27 cellular contexts compared by ENCODE assay signal in the genomic region with DNA sequence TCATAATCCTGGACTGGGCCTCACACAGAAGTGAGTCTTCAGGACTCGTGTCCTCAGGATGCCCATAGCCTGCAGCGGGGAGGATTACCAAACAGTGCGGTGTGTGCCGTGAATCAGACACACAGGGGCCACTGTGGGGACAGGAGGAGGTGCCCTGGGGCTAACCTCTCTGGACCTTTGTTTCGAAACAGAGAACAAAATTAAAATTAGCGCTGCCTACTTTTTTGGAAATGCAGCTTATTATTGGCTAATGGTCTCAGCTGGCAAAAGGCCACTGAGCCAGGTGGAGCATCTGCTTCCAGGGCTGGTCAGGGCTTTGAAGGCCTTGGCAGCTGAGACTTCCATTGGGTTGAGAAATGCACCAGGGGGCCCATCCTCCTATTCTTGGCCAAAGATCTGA.
A peak's percentile ranks its signal among the peaks of the same experiment; 100 is the strongest.
DNase-seq lines count a peak whose midpoint lies in the region; ATAC-seq, FAIRE-seq and TF ChIP-seq lines count a peak whose summit lies in the region.
"Had no signal": no experiment of that assay in that cellular context is flagged by ENCODE, and none has a peak within 500 bp of the region (broad histone marks: within the 10 kb centered on the region; RNA-seq: fewer than 3 reads in every experiment).

No MANE protein-coding gene starts in this region.

- H3K27me3 ChIP-seq in H1 (replicated peaks in 1 of 4; ENCODE audit: control insufficient read depth in 3 of 4, extremely low read depth in 1 of 4, insufficient read depth in 3 of 4, low read length in 3 of 4) (no peaks in the 10 kb centered on the region), spleen (replicated peaks in 1 of 7) (no peaks in the 10 kb centered on the region), heart left ventricle (no peaks in the 10 kb centered on the region)
- no peaks in the 10 kb centered on the region for H3K27me3 ChIP-seq in effector memory CD4-positive, alpha-beta T cell (replicated peaks; ENCODE audit: control insufficient read depth, insufficient read depth, low read length, poor library complexity, severe bottlenecking)
- H3K27me3 ChIP-seq: SJCRH30 had no signal

- H2BK120ac ChIP-seq in H1 (replicated peaks; ENCODE audit: low read depth, low read length): no peak overlapping the region

- no peak overlapping the region for H3K27ac Mint-ChIP-seq in activated CD8-positive, alpha-beta T cell treated with anti-CD3 and anti-CD28 coated beads, Interleukin-2, amount 10 ng/mL, durations not matched to agents 7 days and 5 days
- no peak overlapping the region for H3K27ac Mint-ChIP-seq in activated CD8-positive, alpha-beta T cell treated with anti-CD3 and anti-CD28 coated beads for 36 hours
- H3K27ac Mint-ChIP-seq: CD4-positive, alpha-beta memory T cell had no signal

- no peak for TF ChIP-seq CTCF in activated CD8-positive, alpha-beta T cell treated with anti-CD3 and anti-CD28 coated beads for 36 hours (IDR thresholded peaks at IDR 0.05)
- TF ChIP-seq CTCF in H1 (IDR thresholded peaks at IDR 0.05; ENCODE audit: control extremely low read depth in 1 of 3, insufficient read depth in 1 of 3, low read depth in 1 of 3, low read length in 3 of 3) (no peak), spleen (IDR thresholded peaks at IDR 0.05 in 8 of 11, conservative IDR thresholded peaks at IDR 0.05 in 3 of 11) (no peak), heart left ventricle (IDR thresholded peaks at IDR 0.05) (no peak)

- POLR2A ChIA-PET in activated CD8-positive, alpha-beta T cell treated with anti-CD3 and anti-CD28 coated beads, Interleukin-2, amount 10 ng/mL, durations not matched to agents 7 days and 5 days (lab: Charles Lee): no interaction called here
- POLR2A ChIA-PET in activated CD8-positive, alpha-beta T cell treated with anti-CD3 and anti-CD28 coated beads for 36 hours (lab: Charles Lee): no interaction called here
- POLR2A ChIA-PET in H1 (lab: Charles Lee; ENCODE audit: partially characterized antibody): no interaction called here

- no peak overlapping the region for H3K4ac ChIP-seq in H1 (replicated peaks; ENCODE audit: insufficient read length, low read depth, low read length)

- H3K4me2 ChIP-seq in H1 (ENCODE audit: insufficient read depth in 1 of 2, low read depth in 2 of 2, low read length in 2 of 2): no peak overlapping the region

- no peak overlapping the region for H2AK5ac ChIP-seq in H1 (ENCODE audit: low read depth, low read length)

- H3K4me3 ChIP-seq in H1 (ENCODE audit: extremely low read depth in 1 of 4, insufficient read depth in 2 of 4, low read depth in 3 of 4, low read length in 4 of 4): no peak overlapping the region
- no peak overlapping the region for H3K4me3 ChIP-seq in spleen
- no peak overlapping the region for H3K4me3 ChIP-seq in heart left ventricle
- H3K4me3 ChIP-seq in effector memory CD4-positive, alpha-beta T cell (ENCODE audit: insufficient read depth, low read depth, low read length, poor library complexity, severe bottlenecking): no peak overlapping the region
- H3K4me3 ChIP-seq: SJCRH30 had no signal

- H4K91ac ChIP-seq in H1 (replicated peaks; ENCODE audit: insufficient read length, low read length): no peak overlapping the region

- no peaks in the 10 kb centered on the region for H3K36me3 Mint-ChIP-seq in activated CD8-positive, alpha-beta T cell treated with anti-CD3 and anti-CD28 coated beads, Interleukin-2, amount 10 ng/mL, durations not matched to agents 7 days and 5 days (ENCODE audit: low read depth)
- H3K36me3 Mint-ChIP-seq in activated CD8-positive, alpha-beta T cell treated with anti-CD3 and anti-CD28 coated beads for 36 hours (ENCODE audit: low read depth): no peaks in the 10 kb centered on the region
- H3K36me3 Mint-ChIP-seq: CD4-positive, alpha-beta memory T cell had no signal

- H2BK20ac ChIP-seq in H1 (ENCODE audit: low read length): no peak overlapping the region

- H4K5ac ChIP-seq in H1 (ENCODE audit: insufficient read length, low read depth, low read length): no peak overlapping the region

- H4K8ac ChIP-seq in H1 (ENCODE audit: extremely low read depth, insufficient read depth, low read length): peak overlapping the region; percentile 76; the same call in 1 of the 2 replicates

- no peak overlapping the region for H3K27ac ChIP-seq in H1 (ENCODE audit: low read depth, low read length)
- H3K27ac ChIP-seq in spleen: no peak overlapping the region
- no peak overlapping the region for H3K27ac ChIP-seq in heart left ventricle
- H3K27ac ChIP-seq in effector memory CD4-positive, alpha-beta T cell (ENCODE audit: insufficient read depth, low read length, poor library complexity, severe bottlenecking): no peak overlapping the region
- H3K27ac ChIP-seq: SJCRH30 had no signal

- DNase-seq in activated CD8-positive, alpha-beta T cell treated with anti-CD3 and anti-CD28 coated beads, Interleukin-2, amount 10 ng/mL, durations not matched to agents 7 days and 5 days: peak; percentile 1
- DNase-seq in activated CD8-positive, alpha-beta T cell treated with anti-CD3 and anti-CD28 coated beads for 36 hours: no peak
- peak; percentile 95 for DNase-seq in SKM-1 treated with dmso at 0.1 percent for 144 hours (lab: John Stamatoyannopoulos, UW; ENCODE audit: unreplicated experiment)
- DNase-seq in H1 (ENCODE audit: low read depth in 1 of 2, low spot score in 2 of 2): no peak
- DNase-seq in spleen: peak; percentile 37
- DNase-seq in heart left ventricle: no peak
- no peak for DNase-seq in effector memory CD4-positive, alpha-beta T cell
- DNase-seq: CD4-positive, alpha-beta memory T cell; COR-L47; DMS79; EL; GF-D8; MV-4-11; NCI-H1105; NCI-H1436 treated with DMSO at 0.1 percent for 48 hours; NCI-H187 treated with DMSO at 0.1 percent for 48 hours; NCI-H2171 treated with DMSO at 0.1 percent for 48 hours; NCI-H345; NCI-H510A treated with DMSO at 0.1 percent for 48 hours; SJCRH30 had no signal

- H3K23me2 ChIP-seq in H1 (ENCODE audit: low read depth, low read length): no peaks in the 10 kb centered on the region

- no peak overlapping the region for H2BK5ac ChIP-seq in H1 (ENCODE audit: low read depth, low read length)

- no peak overlapping the region for H2AFZ ChIP-seq in H1 (ENCODE audit: low read length)

- H2BK15ac ChIP-seq in H1 (ENCODE audit: low read length): no peak overlapping the region

- no peak for ATAC-seq in activated CD8-positive, alpha-beta T cell treated with anti-CD3 and anti-CD28 coated beads, Interleukin-2, amount 10 ng/mL, durations not matched to agents 7 days and 5 days
- ATAC-seq in activated CD8-positive, alpha-beta T cell treated with anti-CD3 and anti-CD28 coated beads for 36 hours: no peak
- ATAC-seq in GM18505 (IDR thresholded peaks at IDR 0.05; ENCODE audit: unreplicated experiment) (no peak), heart left ventricle (no peak)
- ATAC-seq: HepG2, SK-N-SH treated with all-trans-retinoic acid at 6 μM for 48 hours had no signal

- H3K4me1 ChIP-seq in H1 (replicated peaks in 1 of 4; ENCODE audit: control insufficient read depth in 3 of 4, insufficient read depth in 4 of 4, low read length in 3 of 4) (no peaks in the 10 kb centered on the region), spleen (no peaks in the 10 kb centered on the region), heart left ventricle (no peaks in the 10 kb centered on the region)
- H3K4me1 ChIP-seq in effector memory CD4-positive, alpha-beta T cell (ENCODE audit: control insufficient read depth, insufficient read depth, low read length, poor library complexity, severe bottlenecking): no peaks in the 10 kb centered on the region
- H3K4me1 ChIP-seq: SJCRH30 had no signal

- no peak overlapping the region for H2BK12ac ChIP-seq in H1 (ENCODE audit: low read depth, low read length)

- no peak overlapping the region for H3K56ac ChIP-seq in H1 (replicated peaks; ENCODE audit: insufficient read length, low read depth, low read length)

- no peaks in the 10 kb centered on the region for H4K20me1 ChIP-seq in H1 (replicated peaks in 1 of 2; ENCODE audit: control insufficient read depth in 1 of 2, insufficient read depth in 2 of 2, low read length in 2 of 2)

- intact Hi-C loops in activated CD8-positive, alpha-beta T cell treated with anti-CD3 and anti-CD28 coated beads for 36 hours (cut with micrococcal nuclease): no loop called here
- intact Hi-C loops in spleen (cut with DNase I; ENCODE audit: low total_unique reads): no loop called here
- intact Hi-C loops in heart left ventricle (cut with DNase I): no loop called here

- H3K9ac ChIP-seq in H1 (replicated peaks in 1 of 4; ENCODE audit: extremely low read depth in 1 of 4, low read depth in 3 of 4, low read length in 3 of 4): no peak overlapping the region

- H3K36me3 ChIP-seq in H1 (ENCODE audit: control insufficient read depth in 2 of 4, insufficient read depth in 4 of 4, low read length in 3 of 4) (no peaks in the 10 kb centered on the region), spleen (no peaks in the 10 kb centered on the region), heart left ventricle (no peaks in the 10 kb centered on the region)
- H3K36me3 ChIP-seq in effector memory CD4-positive, alpha-beta T cell (ENCODE audit: control insufficient read depth, insufficient read depth, low read length): no peaks in the 10 kb centered on the region
- H3K36me3 ChIP-seq: SJCRH30 had no signal

- no peaks in the 10 kb centered on the region for H3K4me1 Mint-ChIP-seq in activated CD8-positive, alpha-beta T cell treated with anti-CD3 and anti-CD28 coated beads, Interleukin-2, amount 10 ng/mL, durations not matched to agents 7 days and 5 days (ENCODE audit: low read depth)
- H3K4me1 Mint-ChIP-seq in activated CD8-positive, alpha-beta T cell treated with anti-CD3 and anti-CD28 coated beads for 36 hours (ENCODE audit: low read depth): no peaks in the 10 kb centered on the region
- H3K4me1 Mint-ChIP-seq: CD4-positive, alpha-beta memory T cell had no signal

- no peak overlapping the region for H3K18ac ChIP-seq in H1 (ENCODE audit: extremely low read depth, low read length)

- H3K79me1 ChIP-seq in H1 (ENCODE audit: low read depth, low read length): no peaks in the 10 kb centered on the region

- no peak for TF ChIP-seq RAD21 in H1 (IDR thresholded peaks at IDR 0.05 in 1 of 2, conservative IDR thresholded peaks at IDR 0.05 in 1 of 2; ENCODE audit: low read depth in 2 of 2, low read length in 2 of 2)

- no peak overlapping the region for H3K23ac ChIP-seq in H1 (ENCODE audit: insufficient read length)

- CTCF ChIA-PET in activated CD8-positive, alpha-beta T cell treated with anti-CD3 and anti-CD28 coated beads, Interleukin-2, amount 10 ng/mL, durations not matched to agents 7 days and 5 days (lab: Charles Lee): no interaction called here
- CTCF ChIA-PET in activated CD8-positive, alpha-beta T cell treated with anti-CD3 and anti-CD28 coated beads for 36 hours (lab: Charles Lee): interaction anchor here (1.3 kb wide), 1 partner anchor 12 kb away, joined by 4 read pairs; no protein-coding TSS in a partner anchor
- CTCF ChIA-PET in H1 (lab: Charles Lee; ENCODE audit: partially characterized antibody): interaction anchor here (0.8 to 4.5 kb wide), 4 partner anchors 8 to 340 kb away, joined by 3 to 27 read pairs (median 4); no protein-coding TSS in a partner anchor

- TF ChIP-seq POLR2A in H1 (IDR thresholded peaks at IDR 0.05; ENCODE audit: control extremely low read depth in 1 of 2, low read depth in 2 of 2, low read length in 2 of 2): no peak
- no peak for TF ChIP-seq POLR2A in spleen (IDR thresholded peaks at IDR 0.05)
- no peak for TF ChIP-seq POLR2A in GM18505 (IDR thresholded peaks at IDR 0.05; ENCODE audit: borderline replicate concordance, extremely low read depth, insufficient read depth, insufficient read length)
- no peak for TF ChIP-seq POLR2A in heart left ventricle (IDR thresholded peaks at IDR 0.05)

- H3K79me2 ChIP-seq in H1 (ENCODE audit: control insufficient read depth in 1 of 2, insufficient read depth in 2 of 2, low read length in 2 of 2): no peaks in the 10 kb centered on the region

- H3K9me3 Mint-ChIP-seq in activated CD8-positive, alpha-beta T cell treated with anti-CD3 and anti-CD28 coated beads, Interleukin-2, amount 10 ng/mL, durations not matched to agents 7 days and 5 days (ENCODE audit: insufficient read depth): peaks cover under 1% of the 10 kb centered on the region
- H3K9me3 Mint-ChIP-seq in activated CD8-positive, alpha-beta T cell treated with anti-CD3 and anti-CD28 coated beads for 36 hours: no peaks in the 10 kb centered on the region

- H3K14ac ChIP-seq in H1 (ENCODE audit: insufficient read length): no peak overlapping the region

- H3K27me3 Mint-ChIP-seq in activated CD8-positive, alpha-beta T cell treated with anti-CD3 and anti-CD28 coated beads, Interleukin-2, amount 10 ng/mL, durations not matched to agents 7 days and 5 days (ENCODE audit: low read depth): no peaks in the 10 kb centered on the region
- no peaks in the 10 kb centered on the region for H3K27me3 Mint-ChIP-seq in activated CD8-positive, alpha-beta T cell treated with anti-CD3 and anti-CD28 coated beads for 36 hours
- H3K27me3 Mint-ChIP-seq: CD4-positive, alpha-beta memory T cell had no signal

- H3K4me3 Mint-ChIP-seq in activated CD8-positive, alpha-beta T cell treated with anti-CD3 and anti-CD28 coated beads, Interleukin-2, amount 10 ng/mL, durations not matched to agents 7 days and 5 days: no peak overlapping the region
- no peak overlapping the region for H3K4me3 Mint-ChIP-seq in activated CD8-positive, alpha-beta T cell treated with anti-CD3 and anti-CD28 coated beads for 36 hours
- H3K4me3 Mint-ChIP-seq: CD4-positive, alpha-beta memory T cell had no signal

- no peak for TF ChIP-seq EP300 in H1 (IDR thresholded peaks at IDR 0.05; ENCODE audit: borderline replicate concordance in 1 of 2, low read depth in 2 of 2, low read length in 2 of 2)

- no peak for FAIRE-seq in H1 (lab: Jason Lieb, UNC)
- FAIRE-seq: GM12891, GM19239, H54, HepG2, RCC 7860 had no signal

- WGBS in H1 (ENCODE audit: extremely low coverage in 1 of 2, insufficient coverage in 1 of 2, insufficient read length in 1 of 2, insufficient replicate concordance in 2 of 2, low coverage in 1 of 2, low lambda C conversion rate in 2 of 2, missing lambda C conversion rate in 1 of 2), 2 experiments: 90% methylated on average over 6 of the region's 6 CpGs; no CpG with 5 or more reads in 1 of the 2 experiments
- WGBS in spleen, 5 donors: 73 to 87% (median 85%) methylated on average over 6 of the region's 6 CpGs
- 85 to 94% (median 92%) methylated on average over 5 to 6 of the region's 6 CpGs for WGBS in heart left ventricle, 4 donors

- no peaks in the 10 kb centered on the region for H3K9me3 ChIP-seq in H1 (ENCODE audit: insufficient read depth in 2 of 2, low read depth in 1 of 2, low read length in 1 of 2)
- H3K9me3 ChIP-seq in spleen: no peaks in the 10 kb centered on the region
- peaks cover 0 to 3% (median 0%) of the 10 kb centered on the region in 12 donors for H3K9me3 ChIP-seq in heart left ventricle
- H3K9me3 ChIP-seq in effector memory CD4-positive, alpha-beta T cell (ENCODE audit: control insufficient read depth, low read length): no peaks in the 10 kb centered on the region
- H3K9me3 ChIP-seq: SJCRH30 had no signal

Comparison
In these comparisons a context has a peak if more than half of its experiments do, and no peak if none do; other contexts are left out.
1. DNase-seq: peak in activated CD8-positive, alpha-beta T cell treated with anti-CD3 and anti-CD28 coated beads, Interleukin-2, amount 10 ng/mL, durations not matched to agents 7 days and 5 days (single experiment), SKM-1 treated with dmso at 0.1 percent for 144 hours (single experiment) and spleen (single experiment); none in activated CD8-positive, alpha-beta T cell treated with anti-CD3 and anti-CD28 coated beads for 36 hours (single experiment), H1 (0 of 2), heart left ventricle (0 of 5) and effector memory CD4-positive, alpha-beta T cell (0 of 3).